In the genomic region with DNA sequence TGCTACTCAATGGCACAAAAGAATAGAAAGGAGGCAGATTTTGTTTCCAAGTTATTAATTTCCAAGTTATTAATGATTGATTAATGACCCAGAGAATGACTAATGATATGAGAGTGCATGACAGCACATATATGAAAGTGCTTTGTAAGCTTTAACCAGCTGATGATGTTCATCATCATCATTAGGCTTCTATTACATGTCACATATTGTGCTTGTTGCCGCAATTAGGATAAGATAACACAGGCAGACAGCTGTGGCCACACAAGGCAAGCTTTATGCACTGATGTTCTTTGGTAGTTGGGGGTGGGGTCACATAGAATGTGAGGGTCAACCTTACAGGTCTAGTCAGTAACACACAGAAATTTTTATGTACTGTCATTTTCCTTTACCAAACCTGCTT, we compare ENCODE assay signal across 13 cellular contexts.
"Had no signal": no experiment of that assay in that cellular context is flagged by ENCODE, and none has a peak within 500 bp of the region (broad histone marks: within the 10 kb centered on the region; RNA-seq: fewer than 3 reads in every experiment).

No MANE protein-coding gene starts in this region.

- H3K27ac ChIP-seq: colonic mucosa, left lung, sigmoid colon, testis had no signal

- DNase-seq: activated CD4-positive, alpha-beta T cell treated with anti-CD3 and anti-CD28 coated beads, Interleukin-2, amount 50 U/mL, for 4 hours; activated gamma-delta T cell; activated naive CD8-positive, alpha-beta T cell treated with anti-CD3 and anti-CD28 coated beads for 36 hours; activated T-cell treated with anti-CD3 and anti-CD28 coated beads, Interleukin-2, amount 50 U/mL, for 48 hours; anterior cingulate cortex; caudate nucleus; colonic mucosa; left lung; sigmoid colon; stimulated activated CD4-positive, alpha-beta T cell treated with anti-CD3 and anti-CD28 coated beads, Interleukin-15, amount 100 ng/mL, for 24 hours; stimulated activated CD4-positive, alpha-beta T cell treated with anti-CD3 and anti-CD28 coated beads, Interleukin-4, amount 100 ng/mL, for 24 hours; testis had no signal

- H3K4me3 ChIP-seq: colonic mucosa, left lung, sigmoid colon, testis had no signal

- ATAC-seq: activated CD4-positive, CD25-positive, alpha-beta regulatory T cell treated with anti-CD3 and anti-CD28 coated beads, Interleukin-2, amount 50 U/mL, for 24 hours had no signal

- H3K9me3 ChIP-seq: colonic mucosa, left lung, sigmoid colon, testis had no signal

- H3K27me3 ChIP-seq: colonic mucosa, left lung, sigmoid colon, testis had no signal

- H3K36me3 ChIP-seq: colonic mucosa, left lung, sigmoid colon had no signal

- H3K4me1 ChIP-seq: colonic mucosa, left lung, sigmoid colon, testis had no signal
